Comparison of ENCODE assay signal across 8 cellular contexts in the genomic region with DNA sequence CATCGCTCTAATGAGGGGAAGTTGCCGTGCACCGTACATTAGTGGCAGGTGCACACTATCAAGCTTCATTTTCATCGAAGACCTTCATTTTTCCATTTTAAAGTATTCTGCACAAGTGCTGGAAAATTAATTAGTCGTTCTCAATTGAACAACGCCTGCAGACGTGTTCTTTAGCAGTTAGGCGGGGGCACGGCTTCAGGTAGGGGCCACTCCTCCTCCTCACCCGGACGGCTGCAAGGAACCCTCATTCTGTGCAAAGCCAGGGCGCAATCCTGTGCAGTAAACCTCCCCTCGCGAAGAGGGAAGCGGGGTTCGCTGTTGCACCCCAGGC. TPM values are rescaled to one million over a fixed set of nuclear protein-coding genes. Genes with fewer than 3 reads are reported as not detected.
DNase-seq lines count a peak whose midpoint lies in the region; ATAC-seq, FAIRE-seq and TF ChIP-seq lines count a peak whose summit lies in the region.

No MANE protein-coding gene starts in this region.

- no CpG with 5 or more reads among the region's 16 CpGs for WGBS in neuronal stem cell (ENCODE audit: extremely low coverage in 2 of 2, insufficient read length in 2 of 2, insufficient replicate concordance in 1 of 2), 2 donors

- H2AFZ ChIP-seq in endothelial cell of umbilical vein (ENCODE audit: low read depth, low read length), result peak overlapping the region; percentile 99
- peak overlapping the region; percentile 49 for H2AFZ ChIP-seq in neuronal stem cell (ENCODE audit: low read length)

- no peak for TF ChIP-seq CTCF in C4-2B (conservative IDR thresholded peaks at IDR 0.05)
- no peak for TF ChIP-seq CTCF in endothelial cell of umbilical vein (IDR thresholded peaks at IDR 0.05; ENCODE audit: extremely low read depth in 1 of 2, insufficient read depth in 1 of 2, low read depth in 1 of 2, low read length in 2 of 2)

- H2AK5ac ChIP-seq in neuronal stem cell (ENCODE audit: low read depth, low read length), result no peak overlapping the region

- no peak overlapping the region for H2BK5ac ChIP-seq in neuronal stem cell (ENCODE audit: low read length)

- no peaks in the 10 kb centered on the region for H3K79me1 ChIP-seq in neuronal stem cell (ENCODE audit: low read depth, low read length)

- H3K9me3 ChIP-seq in endothelial cell of umbilical vein (replicated peaks; ENCODE audit: control insufficient read depth, insufficient read depth, low read length), result no peaks in the 10 kb centered on the region
- no peaks in the 10 kb centered on the region for H3K9me3 ChIP-seq in neuronal stem cell (replicated peaks in 1 of 2; ENCODE audit: control insufficient read depth in 2 of 2, insufficient read depth in 1 of 2, low read depth in 1 of 2, low read length in 2 of 2)

- no peak overlapping the region for H3K4ac ChIP-seq in neuronal stem cell (ENCODE audit: low read length)

- H3K9ac ChIP-seq in endothelial cell of umbilical vein (replicated peaks; ENCODE audit: extremely low read depth, insufficient read depth, low read length) (no peak overlapping the region), neuronal stem cell (ENCODE audit: low read depth, low read length, poor library complexity) (no peak overlapping the region)

- H2BK12ac ChIP-seq in neuronal stem cell (ENCODE audit: low read length), result no peak overlapping the region

- no peak overlapping the region for H3K14ac ChIP-seq in neuronal stem cell (ENCODE audit: low read length)

- peak overlapping the region; percentile 96 for H2BK120ac ChIP-seq in neuronal stem cell (ENCODE audit: low read depth, low read length)

- TF ChIP-seq POLR2A in endothelial cell of umbilical vein (IDR thresholded peaks at IDR 0.05; ENCODE audit: low read depth, low read length), result no peak

- CTCF ChIA-PET in endothelial cell of umbilical vein (lab: Charles Lee), result interaction anchor here (0.6 to 3.9 kb wide), 41 partner anchors 9 to 1071 kb away, joined by 3 to 133 read pairs (median 6); no protein-coding TSS in a partner anchor

- H4K8ac ChIP-seq in neuronal stem cell (ENCODE audit: low read depth, low read length), result no peak overlapping the region

- peak; percentile 91 for DNase-seq in NCI-H1105 treated with DMSO at 0.1 percent for 48 hours (lab: John Stamatoyannopoulos, UW)
- DNase-seq in endothelial cell of umbilical vein (ENCODE audit: low read depth, low spot score), result no peak
- DNase-seq in neuronal stem cell (ENCODE audit: low spot score), result no peak
- no peak for DNase-seq in NCI-H2029 (lab: John Stamatoyannopoulos, UW)
- DNase-seq in UCSD-AML1 (lab: John Stamatoyannopoulos, UW; ENCODE audit: unreplicated experiment), result no peak

- H3K23ac ChIP-seq in neuronal stem cell (ENCODE audit: low read depth, low read length, poor library complexity), result peak overlapping the region; percentile 59

- H3K4me1 ChIP-seq in endothelial cell of umbilical vein (ENCODE audit: control insufficient read depth, extremely low read depth, insufficient read depth, low read length) (peaks cover 2% of the 10 kb centered on the region), neuronal stem cell (ENCODE audit: control insufficient read depth in 2 of 2, insufficient read depth in 1 of 2, low read depth in 1 of 2, low read length in 2 of 2) (peaks cover 0 to 5% of the 10 kb centered on the region in 2 donors)

- H3K27me3 ChIP-seq in endothelial cell of umbilical vein (ENCODE audit: control insufficient read depth in 2 of 2, insufficient read depth in 2 of 2, low read length in 2 of 2), result no peaks in the 10 kb centered on the region
- peaks cover 0 to 26% (median 18%) of the 10 kb centered on the region in 3 experiments for H3K27me3 ChIP-seq in neuronal stem cell (ENCODE audit: control insufficient read depth in 3 of 3, insufficient read depth in 3 of 3, low read depth in 1 of 3, low read length in 3 of 3)

- BruUV-seq in endothelial cell of umbilical vein (replicated peaks; lab: Mats Ljungman, UMichigan), result no TSS peak

- intact Hi-C loops in endothelial cell of umbilical vein (cut with micrococcal nuclease), result loop anchor here (1.0 to 10.0 kb wide), 9 partner anchors 63 to 1071 kb away; no protein-coding TSS in a partner anchor

- no peaks in the 10 kb centered on the region for H3K9me1 ChIP-seq in endothelial cell of umbilical vein (replicated peaks; ENCODE audit: control insufficient read depth, extremely low read depth, insufficient read depth, low read length)

- H4K20me1 ChIP-seq in endothelial cell of umbilical vein (replicated peaks; ENCODE audit: control insufficient read depth, extremely low read depth, insufficient read depth, low read length), result no peaks in the 10 kb centered on the region

- H3K27ac ChIP-seq in C4-2B (peak overlapping the region; percentile 1; the same call in 1 of the 2 replicates), endothelial cell of umbilical vein (ENCODE audit: insufficient read depth, low read depth, low read length) (no peak overlapping the region), neuronal stem cell (replicated peaks; ENCODE audit: low read length) (no peak overlapping the region)

- H3K18ac ChIP-seq in neuronal stem cell (ENCODE audit: low read length), result peak overlapping the region; percentile 92

- dilution Hi-C loops in endothelial cell of umbilical vein (cut with MboI; ENCODE audit: extremely low pct_ligation_motif_present, low sequenced_read_pairs), result no loop called here

- H3K79me2 ChIP-seq in endothelial cell of umbilical vein (ENCODE audit: control insufficient read depth, insufficient read depth, low read length), result no peaks in the 10 kb centered on the region

- peak overlapping the region; percentile 75 for H3K4me2 ChIP-seq in endothelial cell of umbilical vein (ENCODE audit: insufficient read depth, low read length)
- H3K4me2 ChIP-seq in neuronal stem cell (ENCODE audit: insufficient read depth, low read length, poor library complexity, severe bottlenecking), result peak overlapping the region; percentile 67

- peak overlapping the region in 2 of 3 experiments; percentile 39 to 40 for H3K4me3 ChIP-seq in endothelial cell of umbilical vein (replicated peaks in 1 of 3; ENCODE audit: insufficient read depth in 1 of 3, low read depth in 1 of 3, low read length in 3 of 3)
- no peak overlapping the region for H3K4me3 ChIP-seq in neuronal stem cell (ENCODE audit: low read length in 2 of 2)

- no peaks in the 10 kb centered on the region for H3K36me3 ChIP-seq in endothelial cell of umbilical vein (ENCODE audit: control insufficient read depth in 2 of 2, extremely low read depth in 1 of 2, insufficient read depth in 2 of 2, low read length in 2 of 2)
- no peaks in the 10 kb centered on the region for H3K36me3 ChIP-seq in neuronal stem cell (replicated peaks in 1 of 2; ENCODE audit: control insufficient read depth in 2 of 2, insufficient read depth in 2 of 2, low read length in 2 of 2)

- no peak for FAIRE-seq in endothelial cell of umbilical vein (lab: Jason Lieb, UNC)

- H4K91ac ChIP-seq in neuronal stem cell (ENCODE audit: low read depth, low read length, poor library complexity), result no peak overlapping the region

- ATAC-seq in GM19455 (IDR thresholded peaks at IDR 0.05; ENCODE audit: unreplicated experiment) (no peak), HG03469 (IDR thresholded peaks at IDR 0.05; ENCODE audit: unreplicated experiment) (no peak)

- no peak overlapping the region for H2BK15ac ChIP-seq in neuronal stem cell (ENCODE audit: low read length)

- POLR2A ChIA-PET in endothelial cell of umbilical vein (lab: Charles Lee), result no interaction called here

TF ChIP-seq in endothelial cell of umbilical vein, 7 proteins besides CTCF, POLR2A, EP300 and RAD21:
- TF ChIP-seq POLR2AphosphoS5 (IDR thresholded peaks at IDR 0.05; ENCODE audit: insufficient read depth, low read depth, low read length) (no peak), JUN (IDR thresholded peaks at IDR 0.05; ENCODE audit: borderline replicate concordance, insufficient read depth, insufficient read length, low read depth) (no peak), FOS (IDR thresholded peaks at IDR 0.05; ENCODE audit: borderline replicate concordance, insufficient read depth, low read length) (no peak), GATA2 (IDR thresholded peaks at IDR 0.05; ENCODE audit: insufficient read depth, insufficient read length, low read depth, low read length) (no peak), MYC (IDR thresholded peaks at IDR 0.05; ENCODE audit: low read depth, low read length) (no peak), EZH2 (IDR thresholded peaks at IDR 0.05; ENCODE audit: borderline replicate concordance, low read depth, low read length, severe bottlenecking) (no peak)
- TF ChIP-seq, protein P1, sequence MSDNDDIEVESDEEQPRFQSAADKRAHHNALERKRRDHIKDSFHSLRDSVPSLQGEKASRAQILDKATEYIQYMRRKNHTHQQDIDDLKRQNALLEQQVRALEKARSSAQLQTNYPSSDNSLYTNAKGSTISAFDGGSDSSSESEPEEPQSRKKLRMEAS (IDR thresholded peaks at IDR 0.05; ENCODE audit: insufficient read depth, insufficient read length), result no peak

RNA-seq across cellular contexts. Expression of a gene that starts 39.7 kb away (rescaled TPM):
- total RNA-seq in endothelial cell of umbilical vein, result 41.3 and 47.0 TPM in 2 replicates
- 25.5 and 31.2 TPM in 2 replicates for polyA plus RNA-seq in endothelial cell of umbilical vein
- 15.5 and 15.8 TPM in 2 replicates for polyA plus RNA-seq in endothelial cell of umbilical vein (2011; cell fraction: cytosol; rRNA removed)
- 23.4 and 25.6 TPM in 2 replicates for polyA plus RNA-seq in endothelial cell of umbilical vein (2011; cell fraction: nucleus; rRNA removed)
- polyA plus RNA-seq in endothelial cell of umbilical vein (2012), result 11.7 and 12.9 TPM in 2 replicates
- polyA minus RNA-seq in endothelial cell of umbilical vein, result 85.6 and 92.4 TPM in 2 replicates
- polyA minus RNA-seq in endothelial cell of umbilical vein (2011; cell fraction: cytosol; rRNA and poly(A)+ RNA removed), result 32.8 TPM
- polyA minus RNA-seq in endothelial cell of umbilical vein (2011; cell fraction: nucleus; rRNA and poly(A)+ RNA removed), result 103 and 113 TPM in 2 replicates
- 0.24 TPM for polyA plus RNA-seq in neuronal stem cell (2013, experiment 1 of 2)
- 0.30 TPM for polyA plus RNA-seq in neuronal stem cell (2013, experiment 2 of 2)

Comparison
In these comparisons a context has a peak if more than half of its experiments do, and no peak if none do; other contexts are left out.
1. H3K4me3 ChIP-seq: peak in endothelial cell of umbilical vein (2 of 3); none in neuronal stem cell (0 of 2).